ENCODE assay signal across 8 cellular contexts in genomic region chr14:94081386-94081820, GRCh38. TPM values are rescaled to one million over a fixed set of nuclear protein-coding genes. Genes with fewer than 3 reads are reported as not detected.
A peak's percentile ranks its signal among the peaks of the same experiment; 100 is the strongest.
DNase-seq lines count a peak whose midpoint lies in the region; ATAC-seq, FAIRE-seq and TF ChIP-seq lines count a peak whose summit lies in the region.

No MANE protein-coding gene starts in this region.

- no peak for TF ChIP-seq POLR2A in GM12891 (IDR thresholded peaks at IDR 0.05; ENCODE audit: low read depth, low read length)

- peaks cover 31% of the 10 kb centered on the region for H3K36me3 ChIP-seq in HAP-1 (replicated peaks)
- H3K36me3 ChIP-seq in effector memory CD4-positive, alpha-beta T cell (ENCODE audit: control insufficient read depth, insufficient read depth, low read length): peaks cover 13% of the 10 kb centered on the region

- H3K27ac Mint-ChIP-seq in natural killer cell treated with Interleukin-12 subunit alpha and Interleukin-12 subunit beta and Interleukin-15 and Interleukin-18, amount 100 ng/mL, for 72 hours: peak overlapping the region; percentile 95 to 99

- in situ Hi-C loops in HAP-1 (cut with MboI; ENCODE audit: low sequenced_read_pairs): no loop called here

- H3K27ac ChIP-seq in effector memory CD4-positive, alpha-beta T cell (ENCODE audit: insufficient read depth, low read length, poor library complexity, severe bottlenecking): peak overlapping the region; percentile 96

- ATAC-seq in GM18508 (IDR thresholded peaks at IDR 0.05; ENCODE audit: insufficient read depth, unreplicated experiment): peak; percentile 20
- peak; percentile 1 to 20 for ATAC-seq in natural killer cell treated with Interleukin-12 subunit alpha and Interleukin-12 subunit beta and Interleukin-15 and Interleukin-18, amount 100 ng/mL, for 72 hours

- H3K27me3 ChIP-seq in HAP-1 (ENCODE audit: low read depth): no peaks in the 10 kb centered on the region
- no peaks in the 10 kb centered on the region for H3K27me3 ChIP-seq in effector memory CD4-positive, alpha-beta T cell (replicated peaks; ENCODE audit: control insufficient read depth, insufficient read depth, low read length, poor library complexity, severe bottlenecking)

- FAIRE-seq in GM12891 (lab: Jason Lieb, UNC): no peak

- no peaks in the 10 kb centered on the region for H3K9me3 Mint-ChIP-seq in natural killer cell treated with Interleukin-12 subunit alpha and Interleukin-12 subunit beta and Interleukin-15 and Interleukin-18, amount 100 ng/mL, for 72 hours

- peak overlapping the region; percentile 94 for H3K4me3 ChIP-seq in HAP-1
- peak overlapping the region; percentile 97 for H3K4me3 ChIP-seq in effector memory CD4-positive, alpha-beta T cell (ENCODE audit: insufficient read depth, low read depth, low read length, poor library complexity, severe bottlenecking)

- no peaks in the 10 kb centered on the region for H3K27me3 Mint-ChIP-seq in natural killer cell treated with Interleukin-12 subunit alpha and Interleukin-12 subunit beta and Interleukin-15 and Interleukin-18, amount 100 ng/mL, for 72 hours

- peaks cover 45 to 47% of the 10 kb centered on the region in 2 donors for H3K4me1 Mint-ChIP-seq in natural killer cell treated with Interleukin-12 subunit alpha and Interleukin-12 subunit beta and Interleukin-15 and Interleukin-18, amount 100 ng/mL, for 72 hours (ENCODE audit: low read depth in 2 of 2)

- peaks cover 15% of the 10 kb centered on the region for H3K4me1 ChIP-seq in HAP-1
- H3K4me1 ChIP-seq in effector memory CD4-positive, alpha-beta T cell (ENCODE audit: control insufficient read depth, insufficient read depth, low read length, poor library complexity, severe bottlenecking): peaks cover 23% of the 10 kb centered on the region

- H3K9me3 ChIP-seq in HAP-1: peaks cover 7% of the 10 kb centered on the region
- no peaks in the 10 kb centered on the region for H3K9me3 ChIP-seq in effector memory CD4-positive, alpha-beta T cell (ENCODE audit: control insufficient read depth, low read length)

- DNase-seq in HAP-1 (ENCODE audit: low spot score in 2 of 2) (peak in 1 of 2 experiments; percentile 8), NCI-H748 (lab: John Stamatoyannopoulos, UW; ENCODE audit: unreplicated experiment) (peak; percentile 68), midbrain (lab: John Stamatoyannopoulos, UW) (no peak), GM12891 (ENCODE audit: insufficient read length, low spot score) (no peak), NCI-H510A (lab: John Stamatoyannopoulos, UW) (no peak)
- no peak for DNase-seq in effector memory CD4-positive, alpha-beta T cell
- no peak for DNase-seq in natural killer cell treated with Interleukin-12 subunit alpha and Interleukin-12 subunit beta and Interleukin-15 and Interleukin-18, amount 100 ng/mL, for 72 hours (ENCODE audit: low spot score)

- peak overlapping the region; percentile 96 for H3K4me3 Mint-ChIP-seq in natural killer cell treated with Interleukin-12 subunit alpha and Interleukin-12 subunit beta and Interleukin-15 and Interleukin-18, amount 100 ng/mL, for 72 hours

- H3K36me3 Mint-ChIP-seq in natural killer cell treated with Interleukin-12 subunit alpha and Interleukin-12 subunit beta and Interleukin-15 and Interleukin-18, amount 100 ng/mL, for 72 hours: peaks cover 25% of the 10 kb centered on the region

TF ChIP-seq in GM12891, 5 proteins besides CTCF, POLR2A, EP300 and RAD21:
- TF ChIP-seq SPI1 (IDR thresholded peaks at IDR 0.05; ENCODE audit: low read depth, low read length) (no peak), POLR2AphosphoS5 (IDR thresholded peaks at IDR 0.05; ENCODE audit: low read depth, low read length) (no peak), PAX5 (IDR thresholded peaks at IDR 0.05; ENCODE audit: insufficient read depth, low read length, severe bottlenecking) (no peak)

RNA-seq across cellular contexts. Expression of gene IFI27L1, which starts 0.3 kb away (rescaled TPM):
- total RNA-seq in natural killer cell treated with Interleukin-12 subunit alpha and Interleukin-12 subunit beta and Interleukin-15 and Interleukin-18, amount 100 ng/mL, for 72 hours: 10 to 100 TPM; 22.9 to 23.0 TPM
- polyA plus RNA-seq in GM12891 (2012; ENCODE audit: low read depth, missing spikeins): 18.6 TPM

RNA-seq across cellular contexts. Expression of gene DDX24, which starts 0.4 kb away (rescaled TPM):
- 100 to 1,000 TPM; 168 to 241 TPM for total RNA-seq in natural killer cell treated with Interleukin-12 subunit alpha and Interleukin-12 subunit beta and Interleukin-15 and Interleukin-18, amount 100 ng/mL, for 72 hours
- 163 TPM for polyA plus RNA-seq in GM12891 (2012; ENCODE audit: low read depth, missing spikeins)

RNA-seq across cellular contexts. Expression of gene IFI27, which starts 29.1 kb away (rescaled TPM):
- 1 to 10 TPM; 1.5 to 1.7 TPM for total RNA-seq in natural killer cell treated with Interleukin-12 subunit alpha and Interleukin-12 subunit beta and Interleukin-15 and Interleukin-18, amount 100 ng/mL, for 72 hours
- 2.4 TPM for polyA plus RNA-seq in GM12891 (2012; ENCODE audit: low read depth, missing spikeins)

RNA-seq across cellular contexts. Expression of gene IFI27L2, which starts 48.0 kb away (rescaled TPM):
- total RNA-seq in natural killer cell treated with Interleukin-12 subunit alpha and Interleukin-12 subunit beta and Interleukin-15 and Interleukin-18, amount 100 ng/mL, for 72 hours: 10 to 100 TPM; 61.3 to 73.8 TPM
- 140 TPM for polyA plus RNA-seq in GM12891 (2012; ENCODE audit: low read depth, missing spikeins)

RNA-seq across cellular contexts. Expression of gene OTUB2, which starts 55.3 kb away (rescaled TPM):
- under 1 TPM; 0.14 to 0.22 TPM for total RNA-seq in natural killer cell treated with Interleukin-12 subunit alpha and Interleukin-12 subunit beta and Interleukin-15 and Interleukin-18, amount 100 ng/mL, for 72 hours
- 0.28 TPM for polyA plus RNA-seq in GM12891 (2012; ENCODE audit: low read depth, missing spikeins)
